Comparison of ENCODE assay signal across 29 cellular contexts in the genomic region with DNA sequence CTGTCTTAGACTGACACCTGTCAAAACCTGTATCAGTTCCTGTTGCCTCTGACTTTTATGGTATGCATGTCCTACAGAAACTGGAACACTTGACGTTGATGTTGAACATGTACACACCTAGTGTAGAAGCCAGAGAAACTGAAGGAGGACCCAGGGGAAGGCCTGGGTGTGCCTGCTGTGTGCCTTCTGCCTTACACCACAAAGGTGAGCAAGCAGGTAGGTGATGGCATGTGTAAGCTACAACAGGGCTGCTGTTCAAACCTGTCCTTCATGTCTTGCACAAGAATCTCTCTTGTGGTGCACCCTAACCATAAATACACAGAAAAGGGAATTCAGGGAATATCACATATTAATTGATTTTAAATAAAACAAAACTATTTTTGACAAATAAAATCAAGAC. TPM values are rescaled to one million over a fixed set of nuclear protein-coding genes. Genes with fewer than 3 reads are reported as not detected.
"Had no signal": no experiment of that assay in that cellular context is flagged by ENCODE, and none has a peak within 500 bp of the region (broad histone marks: within the 10 kb centered on the region; RNA-seq: fewer than 3 reads in every experiment).

No MANE protein-coding gene starts in this region.

- DNase-seq: hypothalamus; immature natural killer cell; left ventricle myocardium inferior; midbrain; mucosa of descending colon; naive thymus-derived CD4-positive, alpha-beta T cell; nucleus accumbens; pancreas; posterior cingulate gyrus; retina; right cardiac atrium; sigmoid colon; small intestine; spleen; stimulated activated CD4-positive, alpha-beta T cell treated with anti-CD3 and anti-CD28 coated beads, Interleukin-4, amount 100 ng/mL, for 24 hours; stimulated activated naive CD4-positive, alpha-beta T cell; tibial artery; trophoblast cell; upper lobe of right lung had no signal

- H3K4me1 ChIP-seq: left ventricle myocardium inferior, pancreas, prostate gland, sigmoid colon, spleen, suprapubic skin, tibial artery, upper lobe of right lung had no signal

- H3K27ac ChIP-seq: left ventricle myocardium inferior, pancreas, prostate gland, sigmoid colon, spleen, suprapubic skin, thoracic aorta, tibial artery, upper lobe of right lung had no signal

- ATAC-seq: mucosa of descending colon; naive thymus-derived CD4-positive, alpha-beta T cell; natural killer cell treated with Interleukin-12 subunit alpha and Interleukin-12 subunit beta and Interleukin-15 and Interleukin-18, amount 100 ng/mL, for 72 hours; pancreas; right cardiac atrium; stimulated activated effector memory CD8-positive, alpha-beta T cell treated with anti-CD3 and anti-CD28 coated beads, Interleukin-12 subunit alpha, Interleukin-12 subunit beta, amount 100 ng/mL, for 72 hours; upper lobe of right lung had no signal

- FAIRE-seq: islet of Langerhans, pancreas, small intestine, urothelium cell line had no signal

- H3K27me3 ChIP-seq: pancreas, sigmoid colon, spleen, suprapubic skin, tibial artery, upper lobe of right lung had no signal

- H3K36me3 ChIP-seq: left ventricle myocardium inferior, pancreas, prostate gland, sigmoid colon, spleen, suprapubic skin, thoracic aorta, tibial artery, upper lobe of right lung had no signal

- H3K4me3 ChIP-seq: left ventricle myocardium inferior, lung, mucosa of descending colon, pancreas, prostate gland, sigmoid colon, spleen, suprapubic skin, thoracic aorta, tibial artery, upper lobe of right lung had no signal

RNA-seq across cellular contexts. Expression of a gene that starts 13.6 kb away (rescaled TPM):
- total RNA-seq: kidney epithelial cell had no signal
- polyA plus RNA-seq: immature natural killer cell, neural cell had no signal

RNA-seq across cellular contexts. Expression of a gene that starts 59.1 kb away (rescaled TPM):
- total RNA-seq: natural killer cell treated with Interleukin-12 subunit alpha and Interleukin-12 subunit beta and Interleukin-15 and Interleukin-18, amount 100 ng/mL, for 72 hours had no signal
- polyA plus RNA-seq: naive thymus-derived CD4-positive, alpha-beta T cell had no signal
